23 cellular contexts compared by ENCODE assay signal in the genomic region with DNA sequence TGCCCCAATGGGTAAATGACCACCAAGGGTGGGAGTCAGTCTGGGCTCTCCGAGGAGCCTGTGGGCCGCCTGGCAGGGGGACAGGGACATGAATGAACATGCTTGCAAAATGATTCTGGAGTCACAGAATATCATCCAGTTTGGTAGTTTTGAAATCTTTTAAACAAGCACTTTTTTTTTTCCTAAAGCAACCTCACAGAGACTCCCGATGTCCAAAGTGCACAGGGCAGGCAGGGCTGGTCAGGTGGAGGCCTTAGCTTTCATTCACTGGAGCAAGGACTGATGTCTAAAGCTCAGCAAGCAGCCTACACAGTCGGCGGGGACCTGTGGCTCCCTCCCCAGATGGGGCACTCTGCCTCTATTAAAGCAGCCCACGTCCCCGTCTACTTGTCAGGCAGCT.
DNase-seq lines count a peak whose midpoint lies in the region; ATAC-seq, FAIRE-seq and TF ChIP-seq lines count a peak whose summit lies in the region.
"Had no signal": no experiment of that assay in that cellular context is flagged by ENCODE, and none has a peak within 500 bp of the region (broad histone marks: within the 10 kb centered on the region; RNA-seq: fewer than 3 reads in every experiment).

No MANE protein-coding gene starts in this region.

- TF ChIP-seq EP300 in HepG2 (IDR thresholded peaks at IDR 0.05; ENCODE audit: low read depth in 2 of 2, low read length in 2 of 2) (no peak), HepG2 (CRISPR knock-in tag; IDR thresholded peaks at IDR 0.05; ENCODE audit: borderline replicate concordance) (no peak)

- no peaks in the 10 kb centered on the region for H3K36me3 ChIP-seq in astrocyte (ENCODE audit: insufficient read depth, low read length)
- no peaks in the 10 kb centered on the region for H3K36me3 ChIP-seq in kidney (ENCODE audit: control insufficient read depth in 1 of 2, insufficient read depth in 2 of 2, low read length in 2 of 2)
- H3K36me3 ChIP-seq in HepG2 (replicated peaks in 1 of 2; ENCODE audit: control insufficient read depth in 1 of 2, insufficient read depth in 2 of 2, low read length in 2 of 2), result no peaks in the 10 kb centered on the region
- no peaks in the 10 kb centered on the region for H3K36me3 ChIP-seq in right lobe of liver
- H3K36me3 ChIP-seq: BLaER1 treated with 17β-estradiol and CSF1 and Interleukin-3, amounts not matched to agents 10 nM and 100 nM had no signal

- H3K4me1 ChIP-seq in astrocyte (ENCODE audit: insufficient read depth, low read length) (no peaks in the 10 kb centered on the region), kidney (ENCODE audit: control insufficient read depth in 1 of 2, insufficient read depth in 1 of 2, low read depth in 1 of 2, low read length in 2 of 2) (no peaks in the 10 kb centered on the region), HepG2 (ENCODE audit: insufficient read depth, low read length) (peaks cover 15% of the 10 kb centered on the region), right lobe of liver (peaks cover 0 to 8% (median 0%) of the 10 kb centered on the region in 4 donors)
- H3K4me1 ChIP-seq: A549; BLaER1 treated with 17β-estradiol and CSF1 and Interleukin-3, amounts not matched to agents 10 nM and 100 nM had no signal

- in situ Hi-C loops in HepG2 (cut with HindIII; ENCODE audit: extremely low pct_ligation_motif_present, low pct_unique_long_range_greater_than_20kb) (no loop called here), G401 (cut with HindIII; ENCODE audit: low sequenced_read_pairs) (no loop called here)

- POLR2A ChIA-PET in HepG2 (lab: Yijun Ruan, JAX), result no interaction called here

- ATAC-seq in HepG2, result peak; percentile 99
- ATAC-seq in right lobe of liver, result peak; percentile 85 to 93 (median 88)
- ATAC-seq: A549; CD8-positive, alpha-beta T cell; GM12878 had no signal

- H3K79me2 ChIP-seq in astrocyte (ENCODE audit: insufficient read depth, low read length) (no peaks in the 10 kb centered on the region), HepG2 (ENCODE audit: insufficient read depth, low read length) (no peaks in the 10 kb centered on the region)

- CTCF ChIA-PET in HepG2 (lab: Yijun Ruan, JAX; ENCODE audit: low intra/inter-chr PET ratio, low total read pairs), result no interaction called here

- H2AFZ ChIP-seq in astrocyte (ENCODE audit: low read depth, low read length) (no peak overlapping the region), HepG2 (ENCODE audit: low read length) (no peak overlapping the region)

- TF ChIP-seq POLR2A in HepG2 (IDR thresholded peaks at IDR 0.05; ENCODE audit: insufficient read depth in 1 of 2, low read depth in 2 of 2, low read length in 2 of 2) (no peak), right lobe of liver (IDR thresholded peaks at IDR 0.05) (no peak)

- intact Hi-C loops in kidney (cut with DNase I), result no loop called here
- intact Hi-C loops in HepG2 (cut with micrococcal nuclease; ENCODE audit: unreplicated experiment), result no loop called here
- intact Hi-C loops in right lobe of liver (cut with DNase I), result no loop called here

- H3K27me3 Mint-ChIP-seq in astrocyte (ENCODE audit: low read depth, unreplicated experiment), result no peaks in the 10 kb centered on the region
- H3K27me3 Mint-ChIP-seq: B cell; CD4-positive, alpha-beta T cell had no signal

- no peaks in the 10 kb centered on the region for H3K36me3 Mint-ChIP-seq in astrocyte (ENCODE audit: low read depth, unreplicated experiment)
- H3K36me3 Mint-ChIP-seq: CD8-positive, alpha-beta T cell had no signal

- no peak overlapping the region for H3K4me2 ChIP-seq in astrocyte (ENCODE audit: low read length)
- peak overlapping the region; percentile 42 for H3K4me2 ChIP-seq in HepG2 (ENCODE audit: low read depth, low read length)
- H3K4me2 ChIP-seq: A549; BLaER1 treated with 17β-estradiol and CSF1 and Interleukin-3, amounts not matched to agents 10 nM and 100 nM had no signal

- BruUV-seq in HepG2 (replicated peaks; lab: Mats Ljungman, UMichigan), result no TSS peak

- peak; percentile 69 for FAIRE-seq in astrocyte (lab: Jason Lieb, UNC)
- no peak for FAIRE-seq in kidney (lab: Jason Lieb, UNC)
- peak; percentile 87 for FAIRE-seq in HepG2 (lab: Jason Lieb, UNC)
- FAIRE-seq: D721Med, GM12878, GM12892, GM18507 had no signal

- WGBS in HepG2 (ENCODE audit: low lambda C conversion rate), result 0% methylated on average over 2 of the region's 7 CpGs
- no CpG with 5 or more reads among the region's 7 CpGs for WGBS in right lobe of liver (ENCODE audit: insufficient coverage, low coverage, low lambda C conversion rate, missing lambda C conversion rate)

- H3K9ac ChIP-seq in astrocyte (ENCODE audit: low read length), result no peak overlapping the region
- no peak overlapping the region for H3K9ac ChIP-seq in kidney (ENCODE audit: low read length in 2 of 2)
- H3K9ac ChIP-seq in HepG2 (ENCODE audit: insufficient read depth, low read depth, low read length), result no peak overlapping the region
- H3K9ac ChIP-seq: BLaER1 treated with 17β-estradiol and CSF1 and Interleukin-3, amounts not matched to agents 10 nM and 100 nM had no signal

- no peak overlapping the region for H3K4me3 ChIP-seq in astrocyte (ENCODE audit: insufficient read depth, low read depth, low read length)
- peak overlapping the region in 1 of 2 donors; percentile 37 for H3K4me3 ChIP-seq in kidney (ENCODE audit: low read length in 2 of 2)
- H3K4me3 ChIP-seq in HepG2 (replicated peaks in 1 of 3; ENCODE audit: insufficient read depth in 1 of 3, low read depth in 2 of 3, low read length in 3 of 3), result peak overlapping the region in 1 of 3 experiments; percentile 23; a peak in 2 of 6 replicates
- no peak overlapping the region for H3K4me3 ChIP-seq in right lobe of liver
- H3K4me3 ChIP-seq: A549; BLaER1 treated with 17β-estradiol and CSF1 and Interleukin-3, amounts not matched to agents 10 nM and 100 nM; GM12878 had no signal

- no peak overlapping the region for H3K4me3 Mint-ChIP-seq in astrocyte (ENCODE audit: unreplicated experiment)
- H3K4me3 Mint-ChIP-seq: B cell; CD4-positive, alpha-beta T cell; CD8-positive, alpha-beta T cell had no signal

- H4K20me1 ChIP-seq in astrocyte (ENCODE audit: insufficient read depth, low read length), result no peaks in the 10 kb centered on the region
- H4K20me1 ChIP-seq in HepG2 (ENCODE audit: insufficient read depth, low read length), result no peaks in the 10 kb centered on the region

- no peaks in the 10 kb centered on the region for H3K4me1 Mint-ChIP-seq in astrocyte (ENCODE audit: low read depth, unreplicated experiment)
- H3K4me1 Mint-ChIP-seq: B cell had no signal

- no peak for DNase-seq in astrocyte (ENCODE audit: low read depth)
- no peak for DNase-seq in kidney
- DNase-seq in HepG2 (ENCODE audit: low spot score), result peak; percentile 39
- DNase-seq in right lobe of liver, result peak; percentile 21 to 58 (median 56)
- no peak for DNase-seq in NCI-H1048 (lab: John Stamatoyannopoulos, UW)
- no peak for DNase-seq in G401 (ENCODE audit: low spot score)
- no peak for DNase-seq in GOT3 (lab: John Stamatoyannopoulos, UW)
- DNase-seq: AML-193; Caco-2; Calu3; CD4-positive, alpha-beta T cell; CD8-positive, alpha-beta T cell; DMS79 treated with DMSO at 0.1 percent for 48 hours; GDM1 had no signal

- H3K27ac ChIP-seq in astrocyte (ENCODE audit: low read depth, low read length), result no peak overlapping the region
- H3K27ac ChIP-seq in kidney (ENCODE audit: low read depth in 2 of 2, low read length in 2 of 2), result peak overlapping the region; percentile 67 to 72
- no peak overlapping the region for H3K27ac ChIP-seq in HepG2 (ENCODE audit: extremely low read length, insufficient read depth, low read length)
- no peak overlapping the region for H3K27ac ChIP-seq in right lobe of liver
- H3K27ac ChIP-seq: 22Rv1; A549; BLaER1 treated with 17β-estradiol and CSF1 and Interleukin-3, amounts not matched to agents 10 nM and 100 nM; C4-2B had no signal

- H3K9me3 ChIP-seq in astrocyte (ENCODE audit: insufficient read depth, low read depth, low read length) (no peaks in the 10 kb centered on the region), kidney (ENCODE audit: control insufficient read depth in 1 of 2, low read length in 2 of 2) (no peaks in the 10 kb centered on the region), HepG2 (ENCODE audit: low read length) (no peaks in the 10 kb centered on the region), right lobe of liver (no peaks in the 10 kb centered on the region)
- H3K9me3 ChIP-seq: A549; BLaER1 treated with 17β-estradiol and CSF1 and Interleukin-3, amounts not matched to agents 10 nM and 100 nM; Caco-2 had no signal

- H3K9me3 Mint-ChIP-seq in astrocyte (ENCODE audit: unreplicated experiment), result no peaks in the 10 kb centered on the region
- H3K9me3 Mint-ChIP-seq: CD4-positive, alpha-beta T cell; CD8-positive, alpha-beta T cell had no signal

- TF ChIP-seq CTCF in astrocyte (IDR thresholded peaks at IDR 0.05; ENCODE audit: insufficient read depth, low read depth, low read length) (no peak), kidney (IDR thresholded peaks at IDR 0.05; ENCODE audit: borderline replicate concordance, extremely low read depth, insufficient read depth) (no peak), HepG2 (CRISPR knock-in tag; IDR thresholded peaks at IDR 0.05) (no peak), right lobe of liver (IDR thresholded peaks at IDR 0.05) (no peak)

- no peak overlapping the region for H3K27ac Mint-ChIP-seq in astrocyte (ENCODE audit: unreplicated experiment)
- H3K27ac Mint-ChIP-seq: B cell; CD4-positive, alpha-beta T cell; CD8-positive, alpha-beta T cell had no signal

- H3K27me3 ChIP-seq in astrocyte (ENCODE audit: insufficient read depth, low read length), result no peaks in the 10 kb centered on the region
- H3K27me3 ChIP-seq in HepG2 (ENCODE audit: control insufficient read depth in 1 of 2, insufficient read depth in 2 of 2, low read length in 2 of 2), result no peaks in the 10 kb centered on the region
- H3K27me3 ChIP-seq in right lobe of liver, result no peaks in the 10 kb centered on the region

- TF ChIP-seq RAD21 in HepG2 (CRISPR knock-in tag; IDR thresholded peaks at IDR 0.05), result no peak

TF ChIP-seq in HepG2, 621 proteins besides CTCF, POLR2A, EP300 and RAD21 (continues in another document):
- TF ChIP-seq ZNF563 (CRISPR knock-in tag; IDR thresholded peaks at IDR 0.05) (no peak), HOXD1 (CRISPR knock-in tag; IDR thresholded peaks at IDR 0.05) (no peak)
- TF ChIP-seq, protein P1, sequence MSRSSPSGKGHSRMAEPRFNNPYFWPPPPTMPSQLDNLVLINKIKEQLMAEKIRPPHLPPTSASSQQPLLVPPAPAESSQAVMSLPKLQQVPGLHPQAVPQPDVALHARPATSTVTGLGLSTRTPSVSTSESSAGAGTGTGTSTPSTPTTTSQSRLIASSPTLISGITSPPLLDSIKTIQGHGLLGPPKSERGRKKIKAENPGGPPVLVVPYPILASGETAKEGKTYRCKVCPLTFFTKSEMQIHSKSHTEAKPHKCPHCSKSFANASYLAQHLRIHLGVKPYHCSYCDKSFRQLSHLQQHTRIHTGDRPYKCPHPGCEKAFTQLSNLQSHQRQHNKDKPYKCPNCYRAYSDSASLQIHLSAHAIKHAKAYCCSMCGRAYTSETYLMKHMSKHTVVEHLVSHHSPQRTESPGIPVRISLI (CRISPR knock-in tag; IDR thresholded peaks at IDR 0.05; ENCODE audit: borderline replicate concordance), result peak; percentile 61; the same call in 1 of the 2 replicates

Comparison
In these comparisons a context has a peak if more than half of its experiments do, and no peak if none do; other contexts are left out.
1. DNase-seq: peak in HepG2 (single experiment) and right lobe of liver (3 of 3); none in astrocyte (single experiment), kidney (single experiment), NCI-H1048 (single experiment), G401 (single experiment) and GOT3 (single experiment).
2. H3K27ac ChIP-seq: peak in kidney (2 of 2); none in astrocyte (single experiment), HepG2 (single experiment) and right lobe of liver (0 of 3).